10 cellular contexts compared by ENCODE assay signal in genomic region chr3:172096881-172097420, GRCh38. TPM values are rescaled to one million over a fixed set of nuclear protein-coding genes. Genes with fewer than 3 reads are reported as not detected.
DNase-seq lines count a peak whose midpoint lies in the region; ATAC-seq and TF ChIP-seq lines count a peak whose summit lies in the region.
"Had no signal": no experiment of that assay in that cellular context is flagged by ENCODE, and none has a peak within 500 bp of the region (broad histone marks: within the 10 kb centered on the region; RNA-seq: fewer than 3 reads in every experiment).

No MANE protein-coding gene starts in this region.

- H3K27me3 Mint-ChIP-seq in MCF 10A (ENCODE audit: insufficient read depth, unreplicated experiment): no peaks in the 10 kb centered on the region
- H3K27me3 Mint-ChIP-seq: activated CD8-positive, alpha-beta T cell treated with anti-CD3 and anti-CD28 coated beads for 36 hours had no signal

- no peaks in the 10 kb centered on the region for H3K9me3 ChIP-seq in breast epithelium

- H3K4me1 ChIP-seq in breast epithelium: peaks cover 0 to 5% of the 10 kb centered on the region in 2 donors

- H3K36me3 Mint-ChIP-seq in MCF 10A (ENCODE audit: insufficient read depth, unreplicated experiment): peaks cover 8% of the 10 kb centered on the region

- no peaks in the 10 kb centered on the region for H3K27me3 ChIP-seq in breast epithelium

- peaks cover 32% of the 10 kb centered on the region for H3K4me1 Mint-ChIP-seq in MCF 10A (ENCODE audit: insufficient read depth, unreplicated experiment)

- no peak for TF ChIP-seq POLR2A in breast epithelium (IDR thresholded peaks at IDR 0.05)

- H3K9me3 Mint-ChIP-seq in MCF 10A (ENCODE audit: unreplicated experiment): no peaks in the 10 kb centered on the region

- no peak overlapping the region for H3K4me3 ChIP-seq in breast epithelium
- H3K4me3 ChIP-seq in astrocyte of the cerebellum (ENCODE audit: low read depth, low read length): no peak overlapping the region

- intact Hi-C loops in MCF 10A (cut with micrococcal nuclease) (no loop called here), breast epithelium (cut with DNase I; ENCODE audit: low total_unique reads) (no loop called here)

- CTCF ChIA-PET in MCF 10A (lab: Yijun Ruan, JAX): interaction anchor here (0.6 to 1.3 kb wide), 3 partner anchors 10 to 287 kb away, joined by 3 to 7 read pairs (median 4); partner anchors contain the start of gene PLD1

- POLR2A ChIA-PET in MCF 10A (lab: Yijun Ruan, JAX): interaction anchor here (0.5 to 2.6 kb wide), 14 partner anchors 9 to 632 kb away, joined by 3 to 16 read pairs (median 4); partner anchors contain the start of gene FNDC3B

- ATAC-seq in HG02759 (IDR thresholded peaks at IDR 0.05; ENCODE audit: unreplicated experiment) (no peak), GM19397 (IDR thresholded peaks at IDR 0.05; ENCODE audit: unreplicated experiment) (no peak)
- ATAC-seq: activated CD8-positive, alpha-beta T cell treated with anti-CD3 and anti-CD28 coated beads for 36 hours had no signal

- DNase-seq in MCF 10A (ENCODE audit: unreplicated experiment) (peak; percentile 90), breast epithelium (ENCODE audit: low spot score in 2 of 2) (no peak), astrocyte of the cerebellum (ENCODE audit: low read depth) (peak; percentile 55), kidney tubule cell (ENCODE audit: low spot score) (peak; percentile 20), NCI-H345 treated with DMSO at 0.1 percent for 48 hours (lab: John Stamatoyannopoulos, UW; ENCODE audit: unreplicated experiment) (no peak), DMS153 (lab: John Stamatoyannopoulos, UW) (no peak)
- DNase-seq: activated CD8-positive, alpha-beta T cell treated with anti-CD3 and anti-CD28 coated beads for 36 hours had no signal

- peak overlapping the region; percentile 30 for H3K4me3 Mint-ChIP-seq in MCF 10A (ENCODE audit: unreplicated experiment)
- H3K4me3 Mint-ChIP-seq: activated CD8-positive, alpha-beta T cell treated with anti-CD3 and anti-CD28 coated beads for 36 hours; B cell had no signal

- H3K27ac ChIP-seq in breast epithelium: peak overlapping the region in 1 of 2 donors; percentile 26

- BruUV-seq in MCF 10A (replicated peaks; lab: Mats Ljungman, UMichigan): no TSS peak

- no peaks in the 10 kb centered on the region for H3K36me3 ChIP-seq in breast epithelium

- TF ChIP-seq CTCF in MCF 10A (IDR thresholded peaks at IDR 0.05; ENCODE audit: unreplicated experiment): no peak
- TF ChIP-seq CTCF in breast epithelium (IDR thresholded peaks at IDR 0.05): no peak
- no peak for TF ChIP-seq CTCF in astrocyte of the cerebellum (IDR thresholded peaks at IDR 0.05; ENCODE audit: low read depth, low read length, missing control alignments)

- H3K27ac Mint-ChIP-seq in MCF 10A (ENCODE audit: low read depth, unreplicated experiment): peak overlapping the region; percentile 82
- H3K27ac Mint-ChIP-seq: activated CD8-positive, alpha-beta T cell treated with anti-CD3 and anti-CD28 coated beads for 36 hours; B cell had no signal

- in situ Hi-C loops in astrocyte of the cerebellum (cut with HindIII; ENCODE audit: low sequenced_read_pairs): no loop called here

RNA-seq across cellular contexts. Expression of gene FNDC3B, which starts 57.6 kb away (rescaled TPM):
- total RNA-seq in MCF 10A (2022) (149 TPM in 2 replicates), breast epithelium (100 to 1,000 TPM; 131 to 172 (median 149) TPM)

Comparison
In these comparisons a context has a peak if more than half of its experiments do, and no peak if none do; other contexts are left out.
1. DNase-seq: peak in MCF 10A (single experiment), astrocyte of the cerebellum (single experiment) and kidney tubule cell (single experiment); none in breast epithelium (0 of 2), NCI-H345 treated with DMSO at 0.1 percent for 48 hours (single experiment) and DMS153 (single experiment).